2 cellular contexts compared by ENCODE assay signal in genomic region chr2:238339395-238339780, GRCh38.
TF ChIP-seq lines count a peak whose summit lies in the region.

No MANE protein-coding gene starts in this region.

TF ChIP-seq in IMR-90, 13 proteins besides CTCF, POLR2A, EP300 and RAD21:
- TF ChIP-seq RFX5 (IDR thresholded peaks at IDR 0.05; ENCODE audit: low read depth, low read length) (no peak), FOS (IDR thresholded peaks at IDR 0.05; ENCODE audit: low read depth, low read length) (no peak), CEBPB (IDR thresholded peaks at IDR 0.05; ENCODE audit: low read depth, low read length) (no peak), RCOR1 (IDR thresholded peaks at IDR 0.05; ENCODE audit: insufficient replicate concordance, low read length) (no peak), NFE2L2 (IDR thresholded peaks at IDR 0.05; ENCODE audit: low read depth, low read length) (no peak), MXI1 (IDR thresholded peaks at IDR 0.05; ENCODE audit: borderline replicate concordance, low read depth, low read length) (no peak), MAFK (IDR thresholded peaks at IDR 0.05; ENCODE audit: low read depth, low read length) (no peak), MAZ (IDR thresholded peaks at IDR 0.05; ENCODE audit: borderline replicate concordance, low read depth, low read length) (no peak), SMC3 (IDR thresholded peaks at IDR 0.05; ENCODE audit: low read depth, low read length) (no peak), BHLHE40 (IDR thresholded peaks at IDR 0.05; ENCODE audit: low read depth, low read length) (no peak), USF2 (IDR thresholded peaks at IDR 0.05; ENCODE audit: low read depth, low read length) (no peak), CHD1 (IDR thresholded peaks at IDR 0.05; ENCODE audit: low read depth, low read length) (no peak)
- TF ChIP-seq, protein P1, sequence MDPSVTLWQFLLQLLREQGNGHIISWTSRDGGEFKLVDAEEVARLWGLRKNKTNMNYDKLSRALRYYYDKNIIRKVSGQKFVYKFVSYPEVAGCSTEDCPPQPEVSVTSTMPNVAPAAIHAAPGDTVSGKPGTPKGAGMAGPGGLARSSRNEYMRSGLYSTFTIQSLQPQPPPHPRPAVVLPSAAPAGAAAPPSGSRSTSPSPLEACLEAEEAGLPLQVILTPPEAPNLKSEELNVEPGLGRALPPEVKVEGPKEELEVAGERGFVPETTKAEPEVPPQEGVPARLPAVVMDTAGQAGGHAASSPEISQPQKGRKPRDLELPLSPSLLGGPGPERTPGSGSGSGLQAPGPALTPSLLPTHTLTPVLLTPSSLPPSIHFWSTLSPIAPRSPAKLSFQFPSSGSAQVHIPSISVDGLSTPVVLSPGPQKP (IDR thresholded peaks at IDR 0.05; ENCODE audit: borderline replicate concordance, low read depth, low read length) = no peak

TF ChIP-seq in H1, 55 proteins besides CTCF, POLR2A, EP300 and RAD21:
- TF ChIP-seq SIN3A (conservative IDR thresholded peaks at IDR 0.05 in 1 of 2, IDR thresholded peaks at IDR 0.05 in 1 of 2; ENCODE audit: low read depth in 1 of 2, low read length in 2 of 2) (no peak), ASH2L (IDR thresholded peaks at IDR 0.05; ENCODE audit: low read length) (no peak), ATF2 (IDR thresholded peaks at IDR 0.05; ENCODE audit: low read length) (no peak), TAF1 (IDR thresholded peaks at IDR 0.05; ENCODE audit: low read depth, low read length) (no peak), RXRA (IDR thresholded peaks at IDR 0.05; ENCODE audit: insufficient read depth, low read depth, low read length) (no peak)
